In genomic region chr13:52163878-52164277, GRCh38 we compare ENCODE assay signal across 1 cellular context. TPM values are rescaled to one million over a fixed set of nuclear protein-coding genes. Genes with fewer than 3 reads are reported as not detected.
"Had no signal": no experiment of that assay in that cellular context is flagged by ENCODE, and none has a peak within 500 bp of the region (broad histone marks: within the 10 kb centered on the region; RNA-seq: fewer than 3 reads in every experiment).

No MANE protein-coding gene starts in this region.

RNA-seq across cellular contexts. Expression of gene NEK5, which starts 35.0 kb away (rescaled TPM):
- total RNA-seq: activated naive CD8-positive, alpha-beta T cell treated with anti-CD3 and anti-CD28 coated beads, Interleukin-2, amount 10 ng/mL, durations not matched to agents 7 days and 5 days had no signal
